ENCODE assay signal across 1 cellular context in genomic region chr6:16759646-16760535, GRCh38.
TF ChIP-seq lines count a peak whose summit lies in the region.

No MANE protein-coding gene starts in this region.

TF ChIP-seq in HepG2, 621 proteins besides CTCF, POLR2A, EP300 and RAD21 (continued from another document and continues in another):
- TF ChIP-seq MIER3 (CRISPR knock-in tag; IDR thresholded peaks at IDR 0.05; ENCODE audit: borderline replicate concordance) (peak; percentile 85; the same call in 1 of the 2 replicates), ZNF17 (CRISPR knock-in tag; IDR thresholded peaks at IDR 0.05) (no peak), HIVEP1 (CRISPR knock-in tag; IDR thresholded peaks at IDR 0.05) (peak; percentile 42; the same call in 1 of the 2 replicates), ZNF614 (CRISPR knock-in tag; IDR thresholded peaks at IDR 0.05; ENCODE audit: borderline replicate concordance) (peak; percentile 78; the same call in 1 of the 2 replicates), HNRNPH1 (optimal IDR thresholded peaks at IDR 0.05; ENCODE audit: low read depth, low read length) (peak; percentile 45), KLF9 (CRISPR knock-in tag; IDR thresholded peaks at IDR 0.05; ENCODE audit: low read depth) (0 out of 2 replicates have a peak, but pooled peaks have one; percentile 30), U2AF1 (optimal IDR thresholded peaks at IDR 0.05; ENCODE audit: low read depth, low read length) (peak; percentile 58), XRCC5 (optimal IDR thresholded peaks at IDR 0.05; ENCODE audit: low read length) (peak; percentile 87), TRIM24 (CRISPR knock-in tag; IDR thresholded peaks at IDR 0.05) (no peak), ZBTB26 (CRISPR knock-in tag; IDR thresholded peaks at IDR 0.05; ENCODE audit: borderline replicate concordance) (peak; percentile 87; the same call in 1 of the 2 replicates), ATF5 (CRISPR knock-in tag; IDR thresholded peaks at IDR 0.05; ENCODE audit: low read depth) (no peak), FIP1L1 (IDR thresholded peaks at IDR 0.05; ENCODE audit: borderline replicate concordance, insufficient read depth, low read depth, low read length) (no peak), ZNF589 (CRISPR knock-in tag; conservative IDR thresholded peaks at IDR 0.05) (no peak), ZNF563 (CRISPR knock-in tag; IDR thresholded peaks at IDR 0.05) (no peak; the same call in 1 of the 2 replicates), ZNF609 (CRISPR knock-in tag; IDR thresholded peaks at IDR 0.05; ENCODE audit: borderline replicate concordance) (peak; percentile 71), RFX5 (IDR thresholded peaks at IDR 0.05; ENCODE audit: low read depth, low read length) (no peak), HOXD1 (CRISPR knock-in tag; IDR thresholded peaks at IDR 0.05) (peak; percentile 60; the same call in 1 of the 2 replicates), NBN (conservative IDR thresholded peaks at IDR 0.05) (no peak), RBFOX2 (IDR thresholded peaks at IDR 0.05; ENCODE audit: low read depth, low read length) (peak; percentile 96), CREM (IDR thresholded peaks at IDR 0.05) (0 out of 2 replicates have a peak, but pooled peaks have one; percentile 38), CREM (CRISPR knock-in tag; IDR thresholded peaks at IDR 0.05) (no peak), ZNF232 (CRISPR knock-in tag; IDR thresholded peaks at IDR 0.05; ENCODE audit: borderline replicate concordance) (peak; percentile 51; the same call in 1 of the 2 replicates), ZNF83 (CRISPR knock-in tag; IDR thresholded peaks at IDR 0.05; ENCODE audit: borderline replicate concordance) (no peak), RNF219 (CRISPR knock-in tag; IDR thresholded peaks at IDR 0.05) (no peak), TOPORS (CRISPR knock-in tag; IDR thresholded peaks at IDR 0.05) (peak; percentile 85; the same call in 1 of the 2 replicates), NFKBIZ (CRISPR knock-in tag; IDR thresholded peaks at IDR 0.05) (peak; percentile 51; the same call in 1 of the 2 replicates), MXD1 (CRISPR knock-in tag; IDR thresholded peaks at IDR 0.05) (peak; percentile 81), TBX2 (CRISPR knock-in tag; IDR thresholded peaks at IDR 0.05; ENCODE audit: borderline replicate concordance) (peak; percentile 77), KLF6 (CRISPR knock-in tag; IDR thresholded peaks at IDR 0.05) (peak; percentile 71; the same call in 1 of the 2 replicates), BATF2 (CRISPR knock-in tag; IDR thresholded peaks at IDR 0.05) (0 out of 2 replicates have a peak, but pooled peaks have one; percentile 47), JUND (CRISPR knock-in tag; IDR thresholded peaks at IDR 0.05) (no peak)
- TF ChIP-seq, protein P1, sequence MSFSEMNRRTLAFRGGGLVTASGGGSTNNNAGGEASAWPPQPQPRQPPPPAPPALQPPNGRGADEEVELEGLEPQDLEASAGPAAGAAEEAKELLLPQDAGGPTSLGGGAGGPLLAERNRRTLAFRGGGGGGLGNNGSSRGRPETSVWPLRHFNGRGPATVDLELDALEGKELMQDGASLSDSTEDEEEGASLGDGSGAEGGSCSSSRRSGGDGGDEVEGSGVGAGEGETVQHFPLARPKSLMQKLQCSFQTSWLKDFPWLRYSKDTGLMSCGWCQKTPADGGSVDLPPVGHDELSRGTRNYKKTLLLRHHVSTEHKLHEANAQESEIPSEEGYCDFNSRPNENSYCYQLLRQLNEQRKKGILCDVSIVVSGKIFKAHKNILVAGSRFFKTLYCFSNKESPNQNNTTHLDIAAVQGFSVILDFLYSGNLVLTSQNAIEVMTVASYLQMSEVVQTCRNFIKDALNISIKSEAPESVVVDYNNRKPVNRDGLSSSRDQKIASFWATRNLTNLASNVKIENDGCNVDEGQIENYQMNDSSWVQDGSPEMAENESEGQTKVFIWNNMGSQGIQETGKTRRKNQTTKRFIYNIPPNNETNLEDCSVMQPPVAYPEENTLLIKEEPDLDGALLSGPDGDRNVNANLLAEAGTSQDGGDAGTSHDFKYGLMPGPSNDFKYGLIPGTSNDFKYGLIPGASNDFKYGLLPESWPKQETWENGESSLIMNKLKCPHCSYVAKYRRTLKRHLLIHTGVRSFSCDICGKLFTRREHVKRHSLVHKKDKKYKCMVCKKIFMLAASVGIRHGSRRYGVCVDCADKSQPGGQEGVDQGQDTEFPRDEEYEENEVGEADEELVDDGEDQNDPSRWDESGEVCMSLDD (CRISPR knock-in tag; IDR thresholded peaks at IDR 0.05; ENCODE audit: borderline replicate concordance): peak; percentile 47; the same call in 1 of the 2 replicates
- TF ChIP-seq, protein P2, sequence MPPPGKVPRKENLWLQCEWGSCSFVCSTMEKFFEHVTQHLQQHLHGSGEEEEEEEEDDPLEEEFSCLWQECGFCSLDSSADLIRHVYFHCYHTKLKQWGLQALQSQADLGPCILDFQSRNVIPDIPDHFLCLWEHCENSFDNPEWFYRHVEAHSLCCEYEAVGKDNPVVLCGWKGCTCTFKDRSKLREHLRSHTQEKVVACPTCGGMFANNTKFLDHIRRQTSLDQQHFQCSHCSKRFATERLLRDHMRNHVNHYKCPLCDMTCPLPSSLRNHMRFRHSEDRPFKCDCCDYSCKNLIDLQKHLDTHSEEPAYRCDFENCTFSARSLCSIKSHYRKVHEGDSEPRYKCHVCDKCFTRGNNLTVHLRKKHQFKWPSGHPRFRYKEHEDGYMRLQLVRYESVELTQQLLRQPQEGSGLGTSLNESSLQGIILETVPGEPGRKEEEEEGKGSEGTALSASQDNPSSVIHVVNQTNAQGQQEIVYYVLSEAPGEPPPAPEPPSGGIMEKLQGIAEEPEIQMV (CRISPR knock-in tag; IDR thresholded peaks at IDR 0.05; ENCODE audit: low read depth): no peak; the same call in 1 of the 2 replicates
- TF ChIP-seq, protein P3, sequence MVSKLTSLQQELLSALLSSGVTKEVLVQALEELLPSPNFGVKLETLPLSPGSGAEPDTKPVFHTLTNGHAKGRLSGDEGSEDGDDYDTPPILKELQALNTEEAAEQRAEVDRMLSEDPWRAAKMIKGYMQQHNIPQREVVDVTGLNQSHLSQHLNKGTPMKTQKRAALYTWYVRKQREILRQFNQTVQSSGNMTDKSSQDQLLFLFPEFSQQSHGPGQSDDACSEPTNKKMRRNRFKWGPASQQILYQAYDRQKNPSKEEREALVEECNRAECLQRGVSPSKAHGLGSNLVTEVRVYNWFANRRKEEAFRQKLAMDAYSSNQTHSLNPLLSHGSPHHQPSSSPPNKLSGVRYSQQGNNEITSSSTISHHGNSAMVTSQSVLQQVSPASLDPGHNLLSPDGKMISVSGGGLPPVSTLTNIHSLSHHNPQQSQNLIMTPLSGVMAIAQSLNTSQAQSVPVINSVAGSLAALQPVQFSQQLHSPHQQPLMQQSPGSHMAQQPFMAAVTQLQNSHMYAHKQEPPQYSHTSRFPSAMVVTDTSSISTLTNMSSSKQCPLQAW (CRISPR knock-in tag; IDR thresholded peaks at IDR 0.05): peak; percentile 78; the same call in 1 of the 2 replicates
- TF ChIP-seq, protein P4, sequence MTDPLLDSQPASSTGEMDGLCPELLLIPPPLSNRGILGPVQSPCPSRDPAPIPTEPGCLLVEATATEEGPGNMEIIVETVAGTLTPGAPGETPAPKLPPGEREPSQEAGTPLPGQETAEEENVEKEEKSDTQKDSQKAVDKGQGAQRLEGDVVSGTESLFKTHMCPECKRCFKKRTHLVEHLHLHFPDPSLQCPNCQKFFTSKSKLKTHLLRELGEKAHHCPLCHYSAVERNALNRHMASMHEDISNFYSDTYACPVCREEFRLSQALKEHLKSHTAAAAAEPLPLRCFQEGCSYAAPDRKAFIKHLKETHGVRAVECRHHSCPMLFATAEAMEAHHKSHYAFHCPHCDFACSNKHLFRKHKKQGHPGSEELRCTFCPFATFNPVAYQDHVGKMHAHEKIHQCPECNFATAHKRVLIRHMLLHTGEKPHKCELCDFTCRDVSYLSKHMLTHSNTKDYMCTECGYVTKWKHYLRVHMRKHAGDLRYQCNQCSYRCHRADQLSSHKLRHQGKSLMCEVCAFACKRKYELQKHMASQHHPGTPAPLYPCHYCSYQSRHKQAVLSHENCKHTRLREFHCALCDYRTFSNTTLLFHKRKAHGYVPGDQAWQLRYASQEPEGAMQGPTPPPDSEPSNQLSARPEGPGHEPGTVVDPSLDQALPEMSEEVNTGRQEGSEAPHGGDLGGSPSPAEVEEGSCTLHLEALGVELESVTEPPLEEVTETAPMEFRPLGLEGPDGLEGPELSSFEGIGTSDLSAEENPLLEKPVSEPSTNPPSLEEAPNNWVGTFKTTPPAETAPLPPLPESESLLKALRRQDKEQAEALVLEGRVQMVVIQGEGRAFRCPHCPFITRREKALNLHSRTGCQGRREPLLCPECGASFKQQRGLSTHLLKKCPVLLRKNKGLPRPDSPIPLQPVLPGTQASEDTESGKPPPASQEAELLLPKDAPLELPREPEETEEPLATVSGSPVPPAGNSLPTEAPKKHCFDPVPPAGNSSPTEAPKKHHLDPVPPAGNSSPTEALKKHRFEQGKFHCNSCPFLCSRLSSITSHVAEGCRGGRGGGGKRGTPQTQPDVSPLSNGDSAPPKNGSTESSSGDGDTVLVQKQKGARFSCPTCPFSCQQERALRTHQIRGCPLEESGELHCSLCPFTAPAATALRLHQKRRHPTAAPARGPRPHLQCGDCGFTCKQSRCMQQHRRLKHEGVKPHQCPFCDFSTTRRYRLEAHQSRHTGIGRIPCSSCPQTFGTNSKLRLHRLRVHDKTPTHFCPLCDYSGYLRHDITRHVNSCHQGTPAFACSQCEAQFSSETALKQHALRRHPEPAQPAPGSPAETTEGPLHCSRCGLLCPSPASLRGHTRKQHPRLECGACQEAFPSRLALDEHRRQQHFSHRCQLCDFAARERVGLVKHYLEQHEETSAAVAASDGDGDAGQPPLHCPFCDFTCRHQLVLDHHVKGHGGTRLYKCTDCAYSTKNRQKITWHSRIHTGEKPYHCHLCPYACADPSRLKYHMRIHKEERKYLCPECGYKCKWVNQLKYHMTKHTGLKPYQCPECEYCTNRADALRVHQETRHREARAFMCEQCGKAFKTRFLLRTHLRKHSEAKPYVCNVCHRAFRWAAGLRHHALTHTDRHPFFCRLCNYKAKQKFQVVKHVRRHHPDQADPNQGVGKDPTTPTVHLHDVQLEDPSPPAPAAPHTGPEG (CRISPR knock-in tag; IDR thresholded peaks at IDR 0.05): peak; percentile 70
